ENCODE assay signal across 19 cellular contexts in the genomic region with DNA sequence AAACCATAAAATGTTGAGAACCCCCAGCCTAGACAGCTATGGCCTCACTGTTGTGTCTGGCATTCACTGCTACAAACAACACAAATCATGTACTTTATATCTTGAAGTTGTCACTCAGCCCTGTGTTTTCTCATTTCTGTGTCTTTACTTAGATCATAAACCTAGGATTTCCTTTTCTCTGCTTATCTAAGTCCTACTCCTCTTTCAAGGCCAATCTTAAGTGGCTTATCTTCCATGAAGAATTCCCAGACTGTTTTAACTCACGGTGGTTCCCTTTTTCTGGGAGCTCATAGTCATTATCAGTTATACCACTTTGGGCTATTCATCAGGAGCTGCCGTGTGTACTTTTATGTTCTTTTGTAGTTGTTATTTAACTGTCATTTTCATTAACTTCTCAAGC. TPM values are rescaled to one million over a fixed set of nuclear protein-coding genes. Genes with fewer than 3 reads are reported as not detected.
A peak's percentile ranks its signal among the peaks of the same experiment; 100 is the strongest.
DNase-seq lines count a peak whose midpoint lies in the region; ATAC-seq and TF ChIP-seq lines count a peak whose summit lies in the region.
"Had no signal": no experiment of that assay in that cellular context is flagged by ENCODE, and none has a peak within 500 bp of the region (broad histone marks: within the 10 kb centered on the region; RNA-seq: fewer than 3 reads in every experiment).

No MANE protein-coding gene starts in this region.

- 67% methylated on average over 1 of the region's 2 CpGs for WGBS in mesenchymal stem cell

- no peaks in the 10 kb centered on the region for H3K27me3 ChIP-seq in mesenchymal stem cell (ENCODE audit: control insufficient read depth in 1 of 2, insufficient read depth in 1 of 2, low read length in 2 of 2)
- H3K27me3 ChIP-seq in gastrocnemius medialis, result no peaks in the 10 kb centered on the region
- no peaks in the 10 kb centered on the region for H3K27me3 ChIP-seq in colonic mucosa

- H3K4me3 Mint-ChIP-seq in activated T-helper 17 cell treated with anti-CD3 and anti-CD28 coated beads, Interleukin-2, amount 50 U/mL, for 72 hours, result no peak overlapping the region
- H3K4me3 Mint-ChIP-seq: CD4-positive, CD25-positive, alpha-beta regulatory T cell had no signal

- intact Hi-C loops in gastrocnemius medialis (cut with DNase I; ENCODE audit: low total_unique reads) (loop anchor here (2.0 kb wide), 1 partner anchor 33 kb away; no protein-coding TSS in a partner anchor), colonic mucosa (cut with DNase I) (no loop called here)

- no peak overlapping the region for H4K91ac ChIP-seq in mesenchymal stem cell (ENCODE audit: low read length)

- no peak overlapping the region for H3K18ac ChIP-seq in mesenchymal stem cell (ENCODE audit: low read depth in 1 of 2, low read length in 2 of 2)

- H3K4me3 ChIP-seq in mesenchymal stem cell (ENCODE audit: insufficient read depth in 1 of 2, low read depth in 1 of 2, low read length in 2 of 2) (no peak overlapping the region), gastrocnemius medialis (no peak overlapping the region), colonic mucosa (no peak overlapping the region)

- H2AFZ ChIP-seq in mesenchymal stem cell (ENCODE audit: low read depth, low read length), result no peak overlapping the region

- H3K4me2 ChIP-seq in mesenchymal stem cell (ENCODE audit: low read length, poor library complexity, severe bottlenecking), result no peak overlapping the region

- H3K14ac ChIP-seq in mesenchymal stem cell (ENCODE audit: low read length in 2 of 2), result no peak overlapping the region

- no peak overlapping the region for H2BK12ac ChIP-seq in mesenchymal stem cell (ENCODE audit: low read length in 2 of 2)

- no peak overlapping the region for H2BK5ac ChIP-seq in mesenchymal stem cell (ENCODE audit: low read depth, low read length, poor library complexity, severe bottlenecking)

- H2BK15ac ChIP-seq in mesenchymal stem cell (ENCODE audit: low read depth, poor library complexity, severe bottlenecking), result no peak overlapping the region

- H2AK5ac ChIP-seq in mesenchymal stem cell (ENCODE audit: low read length, severe bottlenecking), result no peak overlapping the region

- no peak overlapping the region for H3K27ac ChIP-seq in mesenchymal stem cell (ENCODE audit: low read length, poor library complexity, severe bottlenecking)
- peak overlapping the region; percentile 77 to 86 (median 82) for H3K27ac ChIP-seq in gastrocnemius medialis
- no peak overlapping the region for H3K27ac ChIP-seq in colonic mucosa

- no peak overlapping the region for H2BK120ac ChIP-seq in mesenchymal stem cell (ENCODE audit: low read depth, low read length)

- H3K4me1 ChIP-seq in mesenchymal stem cell (ENCODE audit: control insufficient read depth, insufficient read depth, low read depth, low read length), result peaks cover 3% of the 10 kb centered on the region
- peaks cover 42 to 55% of the 10 kb centered on the region in 2 donors for H3K4me1 ChIP-seq in gastrocnemius medialis
- no peaks in the 10 kb centered on the region for H3K4me1 ChIP-seq in colonic mucosa

- H3K9ac ChIP-seq in mesenchymal stem cell (ENCODE audit: low read length) (no peak overlapping the region), colonic mucosa (ENCODE audit: low read depth in 2 of 2, low read length in 2 of 2) (no peak overlapping the region)

- H3K79me1 ChIP-seq in mesenchymal stem cell (replicated peaks; ENCODE audit: low read length, poor library complexity, severe bottlenecking), result peaks cover 8% of the 10 kb centered on the region

- no peaks in the 10 kb centered on the region for H3K36me3 Mint-ChIP-seq in activated T-helper 17 cell treated with anti-CD3 and anti-CD28 coated beads, Interleukin-2, amount 50 U/mL, for 72 hours (ENCODE audit: low read depth)
- H3K36me3 Mint-ChIP-seq: CD4-positive, CD25-positive, alpha-beta regulatory T cell had no signal

- H3K9me3 ChIP-seq in mesenchymal stem cell (ENCODE audit: control insufficient read depth, low read length) (no peaks in the 10 kb centered on the region), gastrocnemius medialis (no peaks in the 10 kb centered on the region), colonic mucosa (no peaks in the 10 kb centered on the region)
- H3K9me3 ChIP-seq: Caco-2 had no signal

- H3K27me3 Mint-ChIP-seq in activated T-helper 17 cell treated with anti-CD3 and anti-CD28 coated beads, Interleukin-2, amount 50 U/mL, for 72 hours, result no peaks in the 10 kb centered on the region
- H3K27me3 Mint-ChIP-seq: CD4-positive, CD25-positive, alpha-beta regulatory T cell had no signal

- H3K4ac ChIP-seq in mesenchymal stem cell (ENCODE audit: low read depth in 1 of 2, low read length in 2 of 2), result no peak overlapping the region

- TF ChIP-seq CTCF in gastrocnemius medialis (IDR thresholded peaks at IDR 0.05 in 4 of 5, conservative IDR thresholded peaks at IDR 0.05 in 1 of 5) (no peak), colonic mucosa (IDR thresholded peaks at IDR 0.05) (no peak)

- no peak for TF ChIP-seq POLR2A in gastrocnemius medialis (IDR thresholded peaks at IDR 0.05)

- H3K27ac Mint-ChIP-seq in activated T-helper 17 cell treated with anti-CD3 and anti-CD28 coated beads, Interleukin-2, amount 50 U/mL, for 72 hours, result no peak overlapping the region
- H3K27ac Mint-ChIP-seq: CD4-positive, CD25-positive, alpha-beta regulatory T cell had no signal

- H3K9me3 Mint-ChIP-seq in activated T-helper 17 cell treated with anti-CD3 and anti-CD28 coated beads, Interleukin-2, amount 50 U/mL, for 72 hours, result no peaks in the 10 kb centered on the region

- no peaks in the 10 kb centered on the region for H3K4me1 Mint-ChIP-seq in activated T-helper 17 cell treated with anti-CD3 and anti-CD28 coated beads, Interleukin-2, amount 50 U/mL, for 72 hours
- H3K4me1 Mint-ChIP-seq: CD4-positive, CD25-positive, alpha-beta regulatory T cell had no signal

- H3K23ac ChIP-seq in mesenchymal stem cell (ENCODE audit: low read length in 2 of 2), result no peak overlapping the region

- no peak overlapping the region for H4K8ac ChIP-seq in mesenchymal stem cell (ENCODE audit: low read length)

- in situ Hi-C loops in gastrocnemius medialis (cut with MboI; ENCODE audit: low sequenced_read_pairs in 4 of 4), result no loop called here

- H3K36me3 ChIP-seq in mesenchymal stem cell (ENCODE audit: control insufficient read depth in 1 of 2, insufficient read depth in 2 of 2, low read depth in 1 of 2, low read length in 2 of 2) (peaks cover 4 to 29% of the 10 kb centered on the region in 2 experiments), gastrocnemius medialis (no peaks in the 10 kb centered on the region), colonic mucosa (no peaks in the 10 kb centered on the region)

- ATAC-seq in gastrocnemius medialis (no peak), HG02870 (IDR thresholded peaks at IDR 0.05; ENCODE audit: unreplicated experiment) (no peak)
- ATAC-seq in activated T-helper 17 cell treated with anti-CD3 and anti-CD28 coated beads, Interleukin-2, amount 50 U/mL, for 72 hours (replicated peaks), result no peak
- ATAC-seq: Panc1, Right ventricle myocardium inferior had no signal

- DNase-seq in NCI-H226 (peak; percentile 70), amniotic epithelial cell (ENCODE audit: low read depth) (peak; percentile 95), mesenchymal stem cell (peak; percentile 28), gastrocnemius medialis (no peak), SW480 (ENCODE audit: low spot score) (no peak), colonic mucosa (no peak)
- DNase-seq: Caco-2; CD4-positive, CD25-positive, alpha-beta regulatory T cell; DMS53; H7; KG1; NCI-H1048; NCI-H146; NCI-H2081 treated with DMSO at 0.1 percent for 48 hours; NCI-H524 had no signal

RNA-seq across cellular contexts. Expression of gene FLRT2, which starts 42.1 kb away (rescaled TPM):
- polyA plus RNA-seq in mesenchymal stem cell (2013, experiment 1 of 2), result 11.8 TPM
- polyA plus RNA-seq in mesenchymal stem cell (2013, experiment 2 of 2), result 11.0 TPM
- 1 to 10 TPM; 2.2 to 7.1 (median 5.4) TPM for total RNA-seq in gastrocnemius medialis
- total RNA-seq in colonic mucosa, result 1 to 10 TPM; 2.1 to 3.0 TPM
- total RNA-seq in activated T-helper 17 cell treated with anti-CD3 and anti-CD28 coated beads, Interleukin-2, amount 50 U/mL, for 72 hours, result not detected
- total RNA-seq: CD4-positive, CD25-positive, alpha-beta regulatory T cell had no signal
- polyA plus RNA-seq: CD4-positive, CD25-positive, alpha-beta regulatory T cell had no signal

Comparison
In these comparisons a context has a peak if more than half of its experiments do, and no peak if none do; other contexts are left out.
1. DNase-seq: peak in NCI-H226 (single experiment), amniotic epithelial cell (single experiment) and mesenchymal stem cell (single experiment); none in gastrocnemius medialis (0 of 2), SW480 (single experiment) and colonic mucosa (single experiment).
2. H3K27ac ChIP-seq: peak in gastrocnemius medialis (4 of 4); none in mesenchymal stem cell (single experiment) and colonic mucosa (single experiment).